20 cellular contexts compared by ENCODE assay signal in the genomic region with DNA sequence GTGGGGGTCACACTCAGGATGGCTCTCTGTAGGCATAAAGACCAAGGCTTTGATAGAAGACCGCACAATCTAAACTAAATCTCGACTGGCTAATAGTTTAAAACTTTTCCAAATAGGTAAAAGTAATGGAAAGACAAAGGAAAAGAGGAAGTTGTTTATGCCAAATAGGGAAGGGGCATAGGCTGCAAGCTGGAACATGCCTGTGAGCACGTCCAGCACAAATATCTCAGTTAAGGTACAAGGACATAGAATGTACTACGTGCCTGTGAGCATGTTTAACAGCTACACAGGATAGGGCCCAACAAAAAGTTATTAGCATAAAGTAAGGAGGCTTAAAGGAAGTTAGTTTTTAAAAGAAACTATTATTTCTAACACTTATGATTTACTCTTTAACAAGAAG. TPM values are rescaled to one million over a fixed set of nuclear protein-coding genes. Genes with fewer than 3 reads are reported as not detected.
"Had no signal": no experiment of that assay in that cellular context is flagged by ENCODE, and none has a peak within 500 bp of the region (broad histone marks: within the 10 kb centered on the region; RNA-seq: fewer than 3 reads in every experiment).

No MANE protein-coding gene starts in this region.

- H3K27ac ChIP-seq: dorsolateral prefrontal cortex, lower lobe of right lung, SK-N-MC, thyroid gland had no signal

- DNase-seq: activated B cell treated with CpG ODN at 0.5 μM for 24 hours; activated CD4-positive, alpha-beta T cell treated with anti-CD3 and anti-CD28 coated beads, Interleukin-2, amount 10 ng/mL, durations not matched to agents 24 days and 14 days; activated CD8-positive, alpha-beta T cell treated with anti-CD3 and anti-CD28 coated beads, Interleukin-2, amount 10 ng/mL, durations not matched to agents 7 days and 5 days; activated effector memory CD4-positive, alpha-beta T cell treated with Interleukin-2 at 50 U/mL for 16 hours; activated naive CD4-positive, alpha-beta T cell treated with anti-CD3 and anti-CD28 coated beads, Interleukin-2, amount 10 ng/mL, durations not matched to agents 7 days and 5 days; activated T-cell treated with anti-CD3 and anti-CD28 coated beads, Interleukin-2, amount 50 U/mL, for 4 hours; dorsolateral prefrontal cortex; foreskin fibroblast; hippocampal formation; islet precursor cell; lower lobe of right lung; retina; stimulated activated CD4-positive, alpha-beta T cell treated with anti-CD3 and anti-CD28 coated beads, Interleukin-4, amount 100 ng/mL, for 1 hour; thyroid gland had no signal

- H3K9me3 Mint-ChIP-seq: activated B cell treated with CpG ODN at 0.5 μM for 24 hours; activated CD4-positive, alpha-beta T cell treated with anti-CD3 and anti-CD28 coated beads, Interleukin-2, amount 10 ng/mL, durations not matched to agents 24 days and 14 days; activated naive CD4-positive, alpha-beta T cell treated with anti-CD3 and anti-CD28 coated beads, Interleukin-2, amount 10 ng/mL, durations not matched to agents 7 days and 5 days; activated T-cell treated with anti-CD3 and anti-CD28 coated beads, Interleukin-2, amount 50 U/mL, for 4 hours; T-helper 2 cell treated with Interferon-gamma antibody and Interleukin-4, amounts not matched to agents 5 μg/mL and 100 μg/mL, for 36 hours had no signal

- H3K9me3 ChIP-seq: lower lobe of right lung, thyroid gland had no signal

- H3K4me1 Mint-ChIP-seq: activated B cell treated with CpG ODN at 0.5 μM for 24 hours; activated CD4-positive, alpha-beta T cell treated with anti-CD3 and anti-CD28 coated beads, Interleukin-2, amount 10 ng/mL, durations not matched to agents 24 days and 14 days; activated naive CD4-positive, alpha-beta T cell treated with anti-CD3 and anti-CD28 coated beads, Interleukin-2, amount 10 ng/mL, durations not matched to agents 7 days and 5 days had no signal

- ATAC-seq: activated CD8-positive, alpha-beta T cell treated with anti-CD3 and anti-CD28 coated beads, Interleukin-2, amount 10 ng/mL, durations not matched to agents 7 days and 5 days; activated T-cell treated with anti-CD3 and anti-CD28 coated beads, Interleukin-2, amount 50 U/mL, for 4 hours; lower lobe of right lung had no signal

- H3K4me1 ChIP-seq: lower lobe of right lung, thyroid gland had no signal

- H3K4me3 ChIP-seq: dorsolateral prefrontal cortex, lower lobe of right lung, SK-N-MC, thyroid gland had no signal

- H3K27ac Mint-ChIP-seq: activated B cell treated with CpG ODN at 0.5 μM for 24 hours; activated CD4-positive, alpha-beta T cell treated with anti-CD3 and anti-CD28 coated beads, Interleukin-2, amount 10 ng/mL, durations not matched to agents 24 days and 14 days; activated CD8-positive, alpha-beta T cell treated with anti-CD3 and anti-CD28 coated beads, Interleukin-2, amount 10 ng/mL, durations not matched to agents 7 days and 5 days; activated naive CD4-positive, alpha-beta T cell treated with anti-CD3 and anti-CD28 coated beads, Interleukin-2, amount 10 ng/mL, durations not matched to agents 7 days and 5 days; T-helper 2 cell treated with Interferon-gamma antibody and Interleukin-4, amounts not matched to agents 5 μg/mL and 100 μg/mL, for 36 hours had no signal

- H3K27me3 Mint-ChIP-seq: activated B cell treated with CpG ODN at 0.5 μM for 24 hours; activated CD4-positive, alpha-beta T cell treated with anti-CD3 and anti-CD28 coated beads, Interleukin-2, amount 10 ng/mL, durations not matched to agents 24 days and 14 days; activated naive CD4-positive, alpha-beta T cell treated with anti-CD3 and anti-CD28 coated beads, Interleukin-2, amount 10 ng/mL, durations not matched to agents 7 days and 5 days had no signal

- H3K27me3 ChIP-seq: dorsolateral prefrontal cortex, thyroid gland had no signal

- H3K4me3 Mint-ChIP-seq: activated B cell treated with CpG ODN at 0.5 μM for 24 hours; activated CD4-positive, alpha-beta T cell treated with anti-CD3 and anti-CD28 coated beads, Interleukin-2, amount 10 ng/mL, durations not matched to agents 24 days and 14 days; activated CD8-positive, alpha-beta T cell treated with anti-CD3 and anti-CD28 coated beads, Interleukin-2, amount 10 ng/mL, durations not matched to agents 7 days and 5 days; activated naive CD4-positive, alpha-beta T cell treated with anti-CD3 and anti-CD28 coated beads, Interleukin-2, amount 10 ng/mL, durations not matched to agents 7 days and 5 days; activated T-cell treated with anti-CD3 and anti-CD28 coated beads, Interleukin-2, amount 50 U/mL, for 4 hours; T-helper 2 cell treated with Interferon-gamma antibody and Interleukin-4, amounts not matched to agents 5 μg/mL and 100 μg/mL, for 36 hours had no signal

RNA-seq across cellular contexts. Expression of a gene that starts 27.6 kb away (rescaled TPM):
- total RNA-seq: activated B cell treated with CpG ODN at 0.5 μM for 24 hours; activated CD4-positive, alpha-beta T cell treated with anti-CD3 and anti-CD28 coated beads, Interleukin-2, amount 10 ng/mL, durations not matched to agents 24 days and 14 days; activated CD8-positive, alpha-beta T cell treated with anti-CD3 and anti-CD28 coated beads, Interleukin-2, amount 10 ng/mL, durations not matched to agents 7 days and 5 days; activated T-cell treated with anti-CD3 and anti-CD28 coated beads, Interleukin-2, amount 50 U/mL, for 4 hours; cardiac septum; dorsolateral prefrontal cortex; lower lobe of right lung; omental fat pad; posterior vena cava; thyroid gland; urinary bladder had no signal

RNA-seq across cellular contexts. Expression of a gene that starts 38.9 kb away (rescaled TPM):
- total RNA-seq: activated B cell treated with CpG ODN at 0.5 μM for 24 hours; activated CD4-positive, alpha-beta T cell treated with anti-CD3 and anti-CD28 coated beads, Interleukin-2, amount 10 ng/mL, durations not matched to agents 24 days and 14 days; activated CD8-positive, alpha-beta T cell treated with anti-CD3 and anti-CD28 coated beads, Interleukin-2, amount 10 ng/mL, durations not matched to agents 7 days and 5 days; activated T-cell treated with anti-CD3 and anti-CD28 coated beads, Interleukin-2, amount 50 U/mL, for 4 hours; cardiac septum; dorsolateral prefrontal cortex; lower lobe of right lung; omental fat pad; posterior vena cava; thyroid gland; urinary bladder had no signal
